1 cellular context compared by ENCODE assay signal in the genomic region with DNA sequence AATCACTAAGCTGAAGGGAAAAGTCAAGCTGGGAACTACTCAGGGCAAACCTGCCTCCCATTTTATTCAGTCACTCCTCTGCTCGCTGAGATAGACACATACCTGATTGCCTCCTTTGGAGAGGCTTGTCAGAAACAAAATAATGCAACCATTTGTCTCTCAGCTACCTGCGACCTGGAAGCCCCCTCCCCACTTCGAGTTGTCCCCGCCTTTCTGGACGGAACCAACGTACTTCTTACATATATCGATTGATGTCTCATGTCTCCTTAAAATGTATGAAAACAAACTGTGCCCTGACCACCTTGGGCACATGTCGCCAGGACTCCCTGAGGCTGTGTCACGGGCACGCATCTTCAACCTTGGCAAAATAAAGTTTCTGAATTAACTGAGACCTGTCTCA.
TF ChIP-seq lines count a peak whose summit lies in the region.

No MANE protein-coding gene starts in this region.

TF ChIP-seq in GM23338, 12 proteins besides CTCF, POLR2A, EP300 and RAD21:
- TF ChIP-seq STAT1 (IDR thresholded peaks at IDR 0.05; ENCODE audit: unreplicated experiment): no peak
- no peak for TF ChIP-seq NANOG (IDR thresholded peaks at IDR 0.05; ENCODE audit: borderline replicate concordance)
- TF ChIP-seq, protein P1, sequence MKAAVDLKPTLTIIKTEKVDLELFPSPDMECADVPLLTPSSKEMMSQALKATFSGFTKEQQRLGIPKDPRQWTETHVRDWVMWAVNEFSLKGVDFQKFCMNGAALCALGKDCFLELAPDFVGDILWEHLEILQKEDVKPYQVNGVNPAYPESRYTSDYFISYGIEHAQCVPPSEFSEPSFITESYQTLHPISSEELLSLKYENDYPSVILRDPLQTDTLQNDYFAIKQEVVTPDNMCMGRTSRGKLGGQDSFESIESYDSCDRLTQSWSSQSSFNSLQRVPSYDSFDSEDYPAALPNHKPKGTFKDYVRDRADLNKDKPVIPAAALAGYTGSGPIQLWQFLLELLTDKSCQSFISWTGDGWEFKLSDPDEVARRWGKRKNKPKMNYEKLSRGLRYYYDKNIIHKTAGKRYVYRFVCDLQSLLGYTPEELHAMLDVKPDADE (IDR thresholded peaks at IDR 0.05): no peak
- no peak for TF ChIP-seq ZNF331 (CRISPR knock-in tag; IDR thresholded peaks at IDR 0.05; ENCODE audit: low read depth)
- no peak for TF ChIP-seq JUNB (IDR thresholded peaks at IDR 0.05; ENCODE audit: unreplicated experiment)
- TF ChIP-seq ZNF114 (CRISPR knock-in tag; IDR thresholded peaks at IDR 0.05): no peak
- TF ChIP-seq CREB1 (CRISPR knock-in tag; IDR thresholded peaks at IDR 0.05; ENCODE audit: low read depth): no peak
- no peak for TF ChIP-seq EZH2phosphoT487 (IDR thresholded peaks at IDR 0.05; ENCODE audit: unreplicated experiment)
- TF ChIP-seq, protein P2, sequence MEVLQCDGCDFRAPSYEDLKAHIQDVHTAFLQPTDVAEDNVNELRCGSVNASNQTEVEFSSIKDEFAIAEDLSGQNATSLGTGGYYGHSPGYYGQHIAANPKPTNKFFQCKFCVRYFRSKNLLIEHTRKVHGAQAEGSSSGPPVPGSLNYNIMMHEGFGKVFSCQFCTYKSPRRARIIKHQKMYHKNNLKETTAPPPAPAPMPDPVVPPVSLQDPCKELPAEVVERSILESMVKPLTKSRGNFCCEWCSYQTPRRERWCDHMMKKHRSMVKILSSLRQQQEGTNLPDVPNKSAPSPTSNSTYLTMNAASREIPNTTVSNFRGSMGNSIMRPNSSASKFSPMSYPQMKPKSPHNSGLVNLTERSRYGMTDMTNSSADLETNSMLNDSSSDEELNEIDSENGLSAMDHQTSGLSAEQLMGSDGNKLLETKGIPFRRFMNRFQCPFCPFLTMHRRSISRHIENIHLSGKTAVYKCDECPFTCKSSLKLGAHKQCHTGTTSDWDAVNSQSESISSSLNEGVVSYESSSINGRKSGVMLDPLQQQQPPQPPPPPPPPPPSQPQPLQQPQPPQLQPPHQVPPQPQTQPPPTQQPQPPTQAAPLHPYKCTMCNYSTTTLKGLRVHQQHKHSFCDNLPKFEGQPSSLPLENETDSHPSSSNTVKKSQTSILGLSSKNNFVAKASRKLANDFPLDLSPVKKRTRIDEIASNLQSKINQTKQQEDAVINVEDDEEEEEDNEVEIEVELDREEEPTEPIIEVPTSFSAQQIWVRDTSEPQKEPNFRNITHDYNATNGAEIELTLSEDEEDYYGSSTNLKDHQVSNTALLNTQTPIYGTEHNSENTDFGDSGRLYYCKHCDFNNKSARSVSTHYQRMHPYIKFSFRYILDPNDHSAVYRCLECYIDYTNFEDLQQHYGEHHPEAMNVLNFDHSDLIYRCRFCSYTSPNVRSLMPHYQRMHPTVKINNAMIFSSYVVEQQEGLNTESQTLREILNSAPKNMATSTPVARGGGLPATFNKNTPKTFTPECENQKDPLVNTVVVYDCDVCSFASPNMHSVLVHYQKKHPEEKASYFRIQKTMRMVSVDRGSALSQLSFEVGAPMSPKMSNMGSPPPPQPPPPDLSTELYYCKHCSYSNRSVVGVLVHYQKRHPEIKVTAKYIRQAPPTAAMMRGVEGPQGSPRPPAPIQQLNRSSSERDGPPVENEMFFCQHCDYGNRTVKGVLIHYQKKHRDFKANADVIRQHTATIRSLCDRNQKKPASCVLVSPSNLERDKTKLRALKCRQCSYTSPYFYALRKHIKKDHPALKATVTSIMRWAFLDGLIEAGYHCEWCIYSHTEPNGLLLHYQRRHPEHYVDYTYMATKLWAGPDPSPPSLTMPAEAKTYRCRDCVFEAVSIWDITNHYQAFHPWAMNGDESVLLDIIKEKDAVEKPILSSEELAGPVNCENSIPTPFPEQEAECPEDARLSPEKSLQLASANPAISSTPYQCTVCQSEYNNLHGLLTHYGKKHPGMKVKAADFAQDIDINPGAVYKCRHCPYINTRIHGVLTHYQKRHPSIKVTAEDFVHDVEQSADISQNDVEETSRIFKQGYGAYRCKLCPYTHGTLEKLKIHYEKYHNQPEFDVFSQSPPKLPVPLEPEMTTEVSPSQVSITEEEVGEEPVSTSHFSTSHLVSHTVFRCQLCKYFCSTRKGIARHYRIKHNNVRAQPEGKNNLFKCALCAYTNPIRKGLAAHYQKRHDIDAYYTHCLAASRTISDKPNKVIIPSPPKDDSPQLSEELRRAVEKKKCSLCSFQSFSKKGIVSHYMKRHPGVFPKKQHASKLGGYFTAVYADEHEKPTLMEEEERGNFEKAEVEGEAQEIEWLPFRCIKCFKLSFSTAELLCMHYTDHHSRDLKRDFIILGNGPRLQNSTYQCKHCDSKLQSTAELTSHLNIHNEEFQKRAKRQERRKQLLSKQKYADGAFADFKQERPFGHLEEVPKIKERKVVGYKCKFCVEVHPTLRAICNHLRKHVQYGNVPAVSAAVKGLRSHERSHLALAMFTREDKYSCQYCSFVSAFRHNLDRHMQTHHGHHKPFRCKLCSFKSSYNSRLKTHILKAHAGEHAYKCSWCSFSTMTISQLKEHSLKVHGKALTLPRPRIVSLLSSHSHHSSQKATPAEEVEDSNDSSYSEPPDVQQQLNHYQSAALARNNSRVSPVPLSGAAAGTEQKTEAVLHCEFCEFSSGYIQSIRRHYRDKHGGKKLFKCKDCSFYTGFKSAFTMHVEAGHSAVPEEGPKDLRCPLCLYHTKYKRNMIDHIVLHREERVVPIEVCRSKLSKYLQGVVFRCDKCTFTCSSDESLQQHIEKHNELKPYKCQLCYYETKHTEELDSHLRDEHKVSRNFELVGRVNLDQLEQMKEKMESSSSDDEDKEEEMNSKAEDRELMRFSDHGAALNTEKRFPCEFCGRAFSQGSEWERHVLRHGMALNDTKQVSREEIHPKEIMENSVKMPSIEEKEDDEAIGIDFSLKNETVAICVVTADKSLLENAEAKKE (CRISPR knock-in tag; IDR thresholded peaks at IDR 0.05): no peak
- no peak for TF ChIP-seq EZH2 (IDR thresholded peaks at IDR 0.05; ENCODE audit: low read depth, unreplicated experiment)
- TF ChIP-seq, protein P3, sequence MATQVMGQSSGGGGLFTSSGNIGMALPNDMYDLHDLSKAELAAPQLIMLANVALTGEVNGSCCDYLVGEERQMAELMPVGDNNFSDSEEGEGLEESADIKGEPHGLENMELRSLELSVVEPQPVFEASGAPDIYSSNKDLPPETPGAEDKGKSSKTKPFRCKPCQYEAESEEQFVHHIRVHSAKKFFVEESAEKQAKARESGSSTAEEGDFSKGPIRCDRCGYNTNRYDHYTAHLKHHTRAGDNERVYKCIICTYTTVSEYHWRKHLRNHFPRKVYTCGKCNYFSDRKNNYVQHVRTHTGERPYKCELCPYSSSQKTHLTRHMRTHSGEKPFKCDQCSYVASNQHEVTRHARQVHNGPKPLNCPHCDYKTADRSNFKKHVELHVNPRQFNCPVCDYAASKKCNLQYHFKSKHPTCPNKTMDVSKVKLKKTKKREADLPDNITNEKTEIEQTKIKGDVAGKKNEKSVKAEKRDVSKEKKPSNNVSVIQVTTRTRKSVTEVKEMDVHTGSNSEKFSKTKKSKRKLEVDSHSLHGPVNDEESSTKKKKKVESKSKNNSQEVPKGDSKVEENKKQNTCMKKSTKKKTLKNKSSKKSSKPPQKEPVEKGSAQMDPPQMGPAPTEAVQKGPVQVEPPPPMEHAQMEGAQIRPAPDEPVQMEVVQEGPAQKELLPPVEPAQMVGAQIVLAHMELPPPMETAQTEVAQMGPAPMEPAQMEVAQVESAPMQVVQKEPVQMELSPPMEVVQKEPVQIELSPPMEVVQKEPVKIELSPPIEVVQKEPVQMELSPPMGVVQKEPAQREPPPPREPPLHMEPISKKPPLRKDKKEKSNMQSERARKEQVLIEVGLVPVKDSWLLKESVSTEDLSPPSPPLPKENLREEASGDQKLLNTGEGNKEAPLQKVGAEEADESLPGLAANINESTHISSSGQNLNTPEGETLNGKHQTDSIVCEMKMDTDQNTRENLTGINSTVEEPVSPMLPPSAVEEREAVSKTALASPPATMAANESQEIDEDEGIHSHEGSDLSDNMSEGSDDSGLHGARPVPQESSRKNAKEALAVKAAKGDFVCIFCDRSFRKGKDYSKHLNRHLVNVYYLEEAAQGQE (IDR thresholded peaks at IDR 0.05; ENCODE audit: unreplicated experiment): no peak
- TF ChIP-seq POLR2AphosphoS5 (IDR thresholded peaks at IDR 0.05; ENCODE audit: low read depth): no peak
